In the genomic region with DNA sequence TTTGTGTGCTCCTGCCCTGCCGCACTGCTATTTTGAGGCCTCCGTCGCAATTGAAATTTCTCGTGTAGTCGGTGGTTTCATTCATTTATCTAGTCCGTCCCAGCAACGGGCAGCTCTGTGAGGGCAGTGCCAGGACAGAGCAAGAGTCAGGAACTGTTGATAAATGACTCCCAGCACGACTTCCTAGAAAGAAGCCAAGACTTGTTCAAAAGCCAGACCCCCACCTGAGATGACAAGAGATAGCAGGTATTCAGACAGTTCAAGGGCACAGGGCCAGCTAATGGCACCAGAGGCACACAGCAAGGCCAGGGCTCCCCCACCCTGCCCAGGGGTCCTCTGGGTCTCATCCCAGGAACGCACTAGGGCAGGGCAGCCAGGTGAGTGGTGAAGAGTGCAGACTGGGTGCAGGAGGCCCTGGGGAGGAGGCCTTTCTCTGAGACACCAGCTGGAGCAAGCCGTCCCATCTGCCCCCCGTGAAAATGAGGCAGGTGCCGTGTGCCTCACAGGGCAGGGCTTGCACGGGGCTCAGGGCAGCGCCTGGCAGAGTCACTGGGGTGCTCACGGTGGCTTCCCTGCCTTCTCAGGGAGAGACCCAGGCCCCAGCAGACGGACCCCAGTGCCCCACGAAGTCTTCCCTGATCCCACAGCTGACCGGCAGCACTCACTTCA, we compare ENCODE assay signal across 12 cellular contexts. TPM values are rescaled to one million over a fixed set of nuclear protein-coding genes. Genes with fewer than 3 reads are reported as not detected.
DNase-seq lines count a peak whose midpoint lies in the region; ATAC-seq, FAIRE-seq and TF ChIP-seq lines count a peak whose summit lies in the region.
"Had no signal": no experiment of that assay in that cellular context is flagged by ENCODE, and none has a peak within 500 bp of the region (broad histone marks: within the 10 kb centered on the region; RNA-seq: fewer than 3 reads in every experiment).

No MANE protein-coding gene starts in this region.

- H3K4me1 ChIP-seq in HepG2 (ENCODE audit: insufficient read depth, low read length), result peaks cover 32% of the 10 kb centered on the region
- peaks cover 12 to 25% (median 12%) of the 10 kb centered on the region in 3 donors for H3K4me1 ChIP-seq in esophagus squamous epithelium

- H3K4me1 Mint-ChIP-seq in activated CD8-positive, alpha-beta T cell treated with anti-CD3 and anti-CD28 coated beads, Interleukin-2, amount 10 ng/mL, durations not matched to agents 7 days and 5 days (ENCODE audit: low read depth), result peaks cover 40% of the 10 kb centered on the region
- peaks cover 15 to 24% of the 10 kb centered on the region in 2 donors for H3K4me1 Mint-ChIP-seq in stimulated activated naive B cell treated with anti-CD40 and anti-IgM and Interleukin-4, amounts not matched to agents 10 μg/mL and 1 μg/mL and 100 μg/mL, for 72 hours

- no peaks in the 10 kb centered on the region for H4K20me1 ChIP-seq in HepG2 (ENCODE audit: insufficient read depth, low read length)

- H3K36me3 ChIP-seq in HepG2 (replicated peaks in 1 of 2; ENCODE audit: control insufficient read depth in 1 of 2, insufficient read depth in 2 of 2, low read length in 2 of 2) (peaks cover 4 to 10% of the 10 kb centered on the region in 2 experiments; a peak in 2 of 5 replicates), esophagus squamous epithelium (peaks cover 0 to 17% (median 0%) of the 10 kb centered on the region in 3 donors)

- TF ChIP-seq POLR2A in HepG2 (IDR thresholded peaks at IDR 0.05; ENCODE audit: insufficient read depth in 1 of 2, low read depth in 2 of 2, low read length in 2 of 2), result no peak
- no peak for TF ChIP-seq POLR2A in esophagus squamous epithelium (IDR thresholded peaks at IDR 0.05)

- H3K27ac ChIP-seq in HepG2 (ENCODE audit: extremely low read length, insufficient read depth, low read length) (no peak overlapping the region), esophagus squamous epithelium (no peak overlapping the region)

- H3K9ac ChIP-seq in HepG2 (ENCODE audit: insufficient read depth, low read depth, low read length), result no peak overlapping the region

- no peak overlapping the region for H2AFZ ChIP-seq in HepG2 (ENCODE audit: low read length)

- no peaks in the 10 kb centered on the region for H3K27me3 Mint-ChIP-seq in activated CD8-positive, alpha-beta T cell treated with anti-CD3 and anti-CD28 coated beads, Interleukin-2, amount 10 ng/mL, durations not matched to agents 7 days and 5 days (ENCODE audit: low read depth)
- H3K27me3 Mint-ChIP-seq in stimulated activated naive B cell treated with anti-CD40 and anti-IgM and Interleukin-4, amounts not matched to agents 10 μg/mL and 1 μg/mL and 100 μg/mL, for 72 hours, result peaks cover 4% of the 10 kb centered on the region in 2 donors

- no peak for FAIRE-seq in HepG2 (lab: Jason Lieb, UNC)

- no peaks in the 10 kb centered on the region for H3K79me2 ChIP-seq in HepG2 (ENCODE audit: insufficient read depth, low read length)

- ATAC-seq in Right ventricle myocardium inferior, result no peak
- ATAC-seq in activated CD8-positive, alpha-beta T cell treated with anti-CD3 and anti-CD28 coated beads, Interleukin-2, amount 10 ng/mL, durations not matched to agents 7 days and 5 days, result no peak
- ATAC-seq in HepG2, result peak; percentile 38
- ATAC-seq in stimulated activated naive B cell treated with anti-CD40 and anti-IgM and Interleukin-4, amounts not matched to agents 10 μg/mL and 1 μg/mL and 100 μg/mL, for 72 hours (replicated peaks), result no peak

- TF ChIP-seq EP300 in HepG2 (IDR thresholded peaks at IDR 0.05; ENCODE audit: low read depth in 2 of 2, low read length in 2 of 2), result no peak
- TF ChIP-seq EP300 in HepG2 (CRISPR knock-in tag; IDR thresholded peaks at IDR 0.05; ENCODE audit: borderline replicate concordance), result no peak

- H3K9me3 ChIP-seq in HepG2 (ENCODE audit: low read length) (peaks cover 5% of the 10 kb centered on the region), esophagus squamous epithelium (no peaks in the 10 kb centered on the region)

- peak overlapping the region; percentile 84 for H3K27ac Mint-ChIP-seq in activated CD8-positive, alpha-beta T cell treated with anti-CD3 and anti-CD28 coated beads, Interleukin-2, amount 10 ng/mL, durations not matched to agents 7 days and 5 days
- peak overlapping the region; percentile 96 for H3K27ac Mint-ChIP-seq in stimulated activated naive B cell treated with anti-CD40 and anti-IgM and Interleukin-4, amounts not matched to agents 10 μg/mL and 1 μg/mL and 100 μg/mL, for 72 hours

- intact Hi-C loops in cardiac septum (cut with DNase I) (loop anchor here (5.0 kb wide), 1 partner anchor 58 kb away; no protein-coding TSS in a partner anchor), Right ventricle myocardium inferior (cut with DNase I) (loop anchor here (2.0 to 5.0 kb wide), 3 partner anchors 35 to 98 kb away; no protein-coding TSS in a partner anchor), HepG2 (cut with micrococcal nuclease; ENCODE audit: unreplicated experiment) (no loop called here), esophagus squamous epithelium (cut with DNase I) (no loop called here)

- no peak overlapping the region for H3K4me3 Mint-ChIP-seq in activated CD8-positive, alpha-beta T cell treated with anti-CD3 and anti-CD28 coated beads, Interleukin-2, amount 10 ng/mL, durations not matched to agents 7 days and 5 days
- H3K4me3 Mint-ChIP-seq in stimulated activated naive B cell treated with anti-CD40 and anti-IgM and Interleukin-4, amounts not matched to agents 10 μg/mL and 1 μg/mL and 100 μg/mL, for 72 hours, result peak overlapping the region; percentile 67 to 81

- H3K4me3 ChIP-seq in HepG2 (replicated peaks in 1 of 3; ENCODE audit: insufficient read depth in 1 of 3, low read depth in 2 of 3, low read length in 3 of 3), result no peak overlapping the region; a peak in 1 of 6 replicates
- no peak overlapping the region for H3K4me3 ChIP-seq in esophagus squamous epithelium

- in situ Hi-C loops in HepG2 (cut with HindIII; ENCODE audit: extremely low pct_ligation_motif_present, low pct_unique_long_range_greater_than_20kb), result no loop called here

- TF ChIP-seq CTCF in HepG2 (CRISPR knock-in tag; IDR thresholded peaks at IDR 0.05), result no peak
- no peak for TF ChIP-seq CTCF in esophagus squamous epithelium (IDR thresholded peaks at IDR 0.05)

- H3K27me3 ChIP-seq in HepG2 (ENCODE audit: control insufficient read depth in 1 of 2, insufficient read depth in 2 of 2, low read length in 2 of 2), result no peaks in the 10 kb centered on the region
- H3K27me3 ChIP-seq in esophagus squamous epithelium, result peaks cover 0 to 4% (median 0%) of the 10 kb centered on the region in 4 donors
- H3K27me3 ChIP-seq: dorsolateral prefrontal cortex had no signal

- H3K9me3 Mint-ChIP-seq in activated CD8-positive, alpha-beta T cell treated with anti-CD3 and anti-CD28 coated beads, Interleukin-2, amount 10 ng/mL, durations not matched to agents 7 days and 5 days (ENCODE audit: insufficient read depth), result no peaks in the 10 kb centered on the region
- peaks cover 4% of the 10 kb centered on the region in 2 donors for H3K9me3 Mint-ChIP-seq in stimulated activated naive B cell treated with anti-CD40 and anti-IgM and Interleukin-4, amounts not matched to agents 10 μg/mL and 1 μg/mL and 100 μg/mL, for 72 hours

- no TSS peak for BruUV-seq in HepG2 (replicated peaks; lab: Mats Ljungman, UMichigan)

- H3K36me3 Mint-ChIP-seq in activated CD8-positive, alpha-beta T cell treated with anti-CD3 and anti-CD28 coated beads, Interleukin-2, amount 10 ng/mL, durations not matched to agents 7 days and 5 days (ENCODE audit: low read depth), result peaks cover 13% of the 10 kb centered on the region
- peaks cover 10 to 11% of the 10 kb centered on the region in 2 donors for H3K36me3 Mint-ChIP-seq in stimulated activated naive B cell treated with anti-CD40 and anti-IgM and Interleukin-4, amounts not matched to agents 10 μg/mL and 1 μg/mL and 100 μg/mL, for 72 hours

- CTCF ChIA-PET in activated CD8-positive, alpha-beta T cell treated with anti-CD3 and anti-CD28 coated beads, Interleukin-2, amount 10 ng/mL, durations not matched to agents 7 days and 5 days (lab: Charles Lee), result interaction anchor here (1.0 to 1.8 kb wide), 2 partner anchors 8 to 13 kb away, joined by 3 to 12 read pairs; no protein-coding TSS in a partner anchor
- CTCF ChIA-PET in HepG2 (lab: Yijun Ruan, JAX; ENCODE audit: low intra/inter-chr PET ratio, low total read pairs), result no interaction called here

- no peak for TF ChIP-seq RAD21 in HepG2 (CRISPR knock-in tag; IDR thresholded peaks at IDR 0.05)

- peak overlapping the region; percentile 76 for H3K4me2 ChIP-seq in HepG2 (ENCODE audit: low read depth, low read length)

- WGBS in HepG2 (ENCODE audit: low lambda C conversion rate), result 54% methylated on average over 16 of the region's 18 CpGs
- WGBS in esophagus squamous epithelium, 2 donors, result 77 to 80% methylated on average over 8 to 10 of the region's 18 CpGs

- peak; percentile 49 for DNase-seq in cardiac septum (ENCODE audit: low spot score)
- DNase-seq in Right ventricle myocardium inferior (ENCODE audit: missing footprints), result no peak
- no peak for DNase-seq in activated CD8-positive, alpha-beta T cell treated with anti-CD3 and anti-CD28 coated beads, Interleukin-2, amount 10 ng/mL, durations not matched to agents 7 days and 5 days
- DNase-seq in HepG2 (ENCODE audit: low spot score), result no peak
- DNase-seq in stimulated activated naive B cell treated with anti-CD40 and anti-IgM and Interleukin-4, amounts not matched to agents 10 μg/mL and 1 μg/mL and 100 μg/mL, for 72 hours, result no peak
- no peak for DNase-seq in activated gamma-delta T cell (lab: John Stamatoyannopoulos, UW)
- DNase-seq in OCI-M1 (lab: John Stamatoyannopoulos, UW), result no peak
- no peak for DNase-seq in esophagus squamous epithelium (lab: John Stamatoyannopoulos, UW)
- DNase-seq: foreskin melanocyte, kidney glomerular epithelial cell, occipital lobe had no signal

- POLR2A ChIA-PET in activated CD8-positive, alpha-beta T cell treated with anti-CD3 and anti-CD28 coated beads, Interleukin-2, amount 10 ng/mL, durations not matched to agents 7 days and 5 days (lab: Charles Lee), result interaction anchor here (0.8 to 5.3 kb wide), 7 partner anchors 13 to 39 kb away, joined by 3 to 54 read pairs (median 6); no protein-coding TSS in a partner anchor
- POLR2A ChIA-PET in HepG2 (lab: Yijun Ruan, JAX), result no interaction called here

RNA-seq across cellular contexts. Expression of a gene that starts 36.9 kb away (rescaled TPM):
- total RNA-seq in cardiac septum (27.2 TPM), Right ventricle myocardium inferior (62.9 TPM), HepG2 (2016; rRNA removed; fragmentation: Illumina TruSeq; extraction: Trizol) (0.14 and 0.18 TPM in 2 replicates), esophagus squamous epithelium (1 to 10 TPM in 3 of 4 donors, under 1 TPM in 1; 0.61 to 2.9 (median 2.0) TPM)
- 100 to 1,000 TPM in 1 of 2 experiments, 10 to 100 TPM in 1; 99.2 to 101 TPM for total RNA-seq in activated CD8-positive, alpha-beta T cell treated with anti-CD3 and anti-CD28 coated beads, Interleukin-2, amount 10 ng/mL, durations not matched to agents 7 days and 5 days
- total RNA-seq in HepG2 (2016; cell fraction: cytosol; rRNA removed; fragmentation: Illumina TruSeq; extraction: Trizol; ENCODE audit: low read depth), result not detected in 2 replicates
- total RNA-seq in HepG2 (2016; cell fraction: insoluble cytoplasmic fraction; rRNA removed; fragmentation: Illumina TruSeq; extraction: Trizol), result 0.15 and 0.26 TPM in 2 replicates
- 0.15 TPM in 1 of 2 replicates, not detected in the other for total RNA-seq in HepG2 (2016; cell fraction: membrane; rRNA removed; fragmentation: Illumina TruSeq; extraction: Trizol)
- 0.50 and 0.68 TPM in 2 replicates for total RNA-seq in HepG2 (2016; cell fraction: nucleus; rRNA removed; fragmentation: Illumina TruSeq; extraction: Trizol)
- 0.51 and 0.62 TPM in 2 replicates for polyA plus RNA-seq in HepG2 (2011; rRNA removed)
- 0.37 and 0.43 TPM in 2 replicates for polyA plus RNA-seq in HepG2 (2011; cell fraction: cytosol; rRNA removed)
- polyA plus RNA-seq in HepG2 (2011; cell fraction: nucleus; rRNA removed), result 0.63 and 0.69 TPM in 2 replicates
- polyA plus RNA-seq in HepG2 (2012), result 0.25 and 0.30 TPM in 2 replicates
- polyA plus RNA-seq in HepG2 (2016; cell fraction: cytosol; fragmentation: Illumina TruSeq; extraction: Trizol; ENCODE audit: low read depth), result 0.03 and 0.11 TPM in 2 replicates
- 0.12 and 0.21 TPM in 2 replicates for polyA plus RNA-seq in HepG2 (2016; cell fraction: insoluble cytoplasmic fraction; fragmentation: Illumina TruSeq; extraction: Trizol; ENCODE audit: low read depth)
- polyA plus RNA-seq in HepG2 (2016; cell fraction: membrane; fragmentation: Illumina TruSeq; extraction: Trizol; ENCODE audit: low read depth), result 0.07 and 0.10 TPM in 2 replicates
- 0.11 and 0.22 TPM in 2 replicates for polyA plus RNA-seq in HepG2 (2016; cell fraction: nucleus; fragmentation: Illumina TruSeq; extraction: Trizol; ENCODE audit: insufficient read depth, low read depth)
- 0.62 and 23.9 TPM in 2 replicates for polyA minus RNA-seq in HepG2 (2011; rRNA and poly(A)+ RNA removed; ENCODE audit: low replicate concordance)
- polyA minus RNA-seq in HepG2 (2011; cell fraction: cytosol; rRNA and poly(A)+ RNA removed), result 0.26 and 0.49 TPM in 2 replicates
- polyA minus RNA-seq in HepG2 (2011; cell fraction: nucleus; rRNA and poly(A)+ RNA removed), result 0.12 and 0.13 TPM in 2 replicates

RNA-seq across cellular contexts. Expression of a gene that starts 50.1 kb away (rescaled TPM):
- total RNA-seq in cardiac septum (78.7 TPM), Right ventricle myocardium inferior (107 TPM), HepG2 (2016; rRNA removed; fragmentation: Illumina TruSeq; extraction: Trizol) (0.66 and 1.2 TPM in 2 replicates), esophagus squamous epithelium (1 to 10 TPM in 1 of 4 donors, under 1 TPM in 2, not detected in 1; 0.40 to 2.9 (median 0.97) TPM)
- total RNA-seq in activated CD8-positive, alpha-beta T cell treated with anti-CD3 and anti-CD28 coated beads, Interleukin-2, amount 10 ng/mL, durations not matched to agents 7 days and 5 days, result under 1 TPM in 1 of 2 experiments, not detected in 1; 0.21 TPM
- 1.1 TPM in 2 replicates for total RNA-seq in HepG2 (2016; cell fraction: cytosol; rRNA removed; fragmentation: Illumina TruSeq; extraction: Trizol; ENCODE audit: low read depth)
- total RNA-seq in HepG2 (2016; cell fraction: insoluble cytoplasmic fraction; rRNA removed; fragmentation: Illumina TruSeq; extraction: Trizol), result 0.85 and 1.0 TPM in 2 replicates
- total RNA-seq in HepG2 (2016; cell fraction: membrane; rRNA removed; fragmentation: Illumina TruSeq; extraction: Trizol), result 1.7 TPM in 2 replicates
- total RNA-seq in HepG2 (2016; cell fraction: nucleus; rRNA removed; fragmentation: Illumina TruSeq; extraction: Trizol), result 0.28 and 1.4 TPM in 2 replicates
- 0.33 and 0.67 TPM in 2 replicates for polyA plus RNA-seq in HepG2 (2011; rRNA removed)
- 0.47 and 1.0 TPM in 2 replicates for polyA plus RNA-seq in HepG2 (2011; cell fraction: cytosol; rRNA removed)
- polyA plus RNA-seq in HepG2 (2011; cell fraction: nucleus; rRNA removed), result 0.66 and 0.87 TPM in 2 replicates
- 0.69 and 0.78 TPM in 2 replicates for polyA plus RNA-seq in HepG2 (2012)
- 1.2 and 1.6 TPM in 2 replicates for polyA plus RNA-seq in HepG2 (2016; cell fraction: cytosol; fragmentation: Illumina TruSeq; extraction: Trizol; ENCODE audit: low read depth)
- 0.74 and 0.82 TPM in 2 replicates for polyA plus RNA-seq in HepG2 (2016; cell fraction: insoluble cytoplasmic fraction; fragmentation: Illumina TruSeq; extraction: Trizol; ENCODE audit: low read depth)
- 1.7 TPM in 2 replicates for polyA plus RNA-seq in HepG2 (2016; cell fraction: membrane; fragmentation: Illumina TruSeq; extraction: Trizol; ENCODE audit: low read depth)
- polyA plus RNA-seq in HepG2 (2016; cell fraction: nucleus; fragmentation: Illumina TruSeq; extraction: Trizol; ENCODE audit: insufficient read depth, low read depth), result 0.56 and 0.57 TPM in 2 replicates
- polyA minus RNA-seq in HepG2 (2011; rRNA and poly(A)+ RNA removed; ENCODE audit: low replicate concordance), result 0.16 and 1.9 TPM in 2 replicates
- polyA minus RNA-seq in HepG2 (2011; cell fraction: cytosol; rRNA and poly(A)+ RNA removed), result 0.70 and 0.79 TPM in 2 replicates
- polyA minus RNA-seq in HepG2 (2011; cell fraction: nucleus; rRNA and poly(A)+ RNA removed), result 0.52 and 1.1 TPM in 2 replicates

Comparison
In these comparisons a context has a peak if more than half of its experiments do, and no peak if none do; other contexts are left out.
1. RNA of a gene that starts 50.1 kb away (total RNA-seq): 107 TPM in Right ventricle myocardium inferior (single experiment) and 78.7 TPM in cardiac septum (single experiment); 0.28 to 1.7 TPM in HepG2, 0.40 to 2.9 TPM in esophagus squamous epithelium and 0.21 TPM in activated CD8-positive, alpha-beta T cell treated with anti-CD3 and anti-CD28 coated beads, Interleukin-2, amount 10 ng/mL, durations not matched to agents 7 days and 5 days; every median in the first group is over 10 times any median in the second.
2. intact Hi-C loops: an anchor here in cardiac septum (5.0 kb wide) and Right ventricle myocardium inferior (2.0 to 5.0 kb wide); none called in HepG2 and esophagus squamous epithelium.